ENCODE assay signal across 8 cellular contexts in the genomic region with DNA sequence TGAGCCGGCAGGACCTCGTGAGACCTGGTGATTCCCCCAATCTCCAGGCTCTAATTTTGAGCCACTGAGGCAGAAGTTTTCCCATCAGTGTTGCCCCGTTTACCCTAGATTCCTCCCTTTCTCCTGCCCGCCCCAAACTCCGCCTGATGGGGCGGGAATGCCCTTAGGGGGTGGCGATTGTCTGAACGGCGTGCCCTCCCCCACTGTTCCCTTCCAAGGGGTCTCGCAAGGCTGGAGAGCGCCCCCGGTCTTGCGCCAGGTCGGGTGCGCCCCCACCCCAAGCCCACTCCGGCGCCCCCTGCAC. TPM values are rescaled to one million over a fixed set of nuclear protein-coding genes. Genes with fewer than 3 reads are reported as not detected.
DNase-seq lines count a peak whose midpoint lies in the region; ATAC-seq and TF ChIP-seq lines count a peak whose summit lies in the region.

No MANE protein-coding gene starts in this region.

- TF ChIP-seq CTCF in BJ (IDR thresholded peaks at IDR 0.05; ENCODE audit: insufficient read depth, low read depth, low read length), result no peak

- H3K36me3 ChIP-seq in BJ (ENCODE audit: control insufficient read depth, insufficient read depth, low read length), result no peaks in the 10 kb centered on the region; the same call in 1 of the 2 replicates
- H3K36me3 ChIP-seq in HUES48 (ENCODE audit: control insufficient read depth, insufficient read depth, low read length), result peaks cover 9% of the 10 kb centered on the region
- peaks cover 3% of the 10 kb centered on the region for H3K36me3 ChIP-seq in iPS-18a (ENCODE audit: control insufficient read depth, low read depth, low read length)

- H3K4me3 ChIP-seq in BJ (ENCODE audit: low read depth, low read length) (peak overlapping the region; percentile 83), HUES48 (ENCODE audit: low read depth, low read length) (peak overlapping the region; percentile 99), iPS-18a (ENCODE audit: low read length) (peak overlapping the region; percentile 88)

- DNase-seq in BJ (ENCODE audit: low read depth) (no peak), amygdala (lab: John Stamatoyannopoulos, UW) (peak in 31 of 56 donors; percentile 22 to 82 (median 64)), NCI-H748 treated with DMSO at 0.1 percent for 48 hours (lab: John Stamatoyannopoulos, UW) (no peak), NCI-H748 (lab: John Stamatoyannopoulos, UW; ENCODE audit: unreplicated experiment) (no peak)
- DNase-seq in stimulated activated effector memory CD8-positive, alpha-beta T cell treated with anti-CD3 and anti-CD28 coated beads, Interleukin-12 subunit alpha, Interleukin-12 subunit beta, amount 100 ng/mL, for 72 hours (ENCODE audit: low spot score in 2 of 2), result no peak

- H3K36me3 Mint-ChIP-seq in stimulated activated effector memory CD8-positive, alpha-beta T cell treated with anti-CD3 and anti-CD28 coated beads, Interleukin-12 subunit alpha, Interleukin-12 subunit beta, amount 100 ng/mL, for 72 hours, result peaks cover 10% of the 10 kb centered on the region

- CTCF ChIA-PET in BJ (lab: Yijun Ruan, JAX), result interaction anchor here (0.9 to 1.5 kb wide), 5 partner anchors 10 to 71 kb away, joined by 3 to 6 read pairs (median 4); no protein-coding TSS in a partner anchor

- H3K4me1 ChIP-seq in HUES48 (ENCODE audit: control insufficient read depth, insufficient read depth, low read length) (peaks cover 5% of the 10 kb centered on the region), iPS-18a (ENCODE audit: control insufficient read depth, low read depth, low read length) (peaks cover 3% of the 10 kb centered on the region)

- no peaks in the 10 kb centered on the region for H3K9me3 ChIP-seq in HUES48 (ENCODE audit: control insufficient read depth, insufficient read depth, low read length)
- H3K9me3 ChIP-seq in iPS-18a (ENCODE audit: control insufficient read depth, low read depth, low read length), result no peaks in the 10 kb centered on the region

- POLR2A ChIA-PET in BJ (lab: Charles Lee), result no interaction called here

- H3K27ac ChIP-seq in HUES48 (ENCODE audit: low read depth, low read length), result peak overlapping the region; percentile 91
- H3K27ac ChIP-seq in iPS-18a (ENCODE audit: low read length), result peak overlapping the region; percentile 49

- H3K4me3 Mint-ChIP-seq in stimulated activated effector memory CD8-positive, alpha-beta T cell treated with anti-CD3 and anti-CD28 coated beads, Interleukin-12 subunit alpha, Interleukin-12 subunit beta, amount 100 ng/mL, for 72 hours, result peak overlapping the region; percentile 86

- peak; percentile 29 for ATAC-seq in GM19395 (IDR thresholded peaks at IDR 0.05; ENCODE audit: unreplicated experiment)
- ATAC-seq in stimulated activated effector memory CD8-positive, alpha-beta T cell treated with anti-CD3 and anti-CD28 coated beads, Interleukin-12 subunit alpha, Interleukin-12 subunit beta, amount 100 ng/mL, for 72 hours, result peak; percentile 42

- H3K9ac ChIP-seq in HUES48 (ENCODE audit: low read depth, low read length), result peak overlapping the region; percentile 86
- H3K9ac ChIP-seq in iPS-18a (ENCODE audit: low read length), result peak overlapping the region; percentile 82

- H3K27me3 ChIP-seq in BJ (ENCODE audit: control insufficient read depth, insufficient read depth, low read length) (no peaks in the 10 kb centered on the region), HUES48 (ENCODE audit: control insufficient read depth, insufficient read depth, low read length) (no peaks in the 10 kb centered on the region), iPS-18a (ENCODE audit: control insufficient read depth, insufficient read depth, low read length) (no peaks in the 10 kb centered on the region)

- H3K9me3 Mint-ChIP-seq in stimulated activated effector memory CD8-positive, alpha-beta T cell treated with anti-CD3 and anti-CD28 coated beads, Interleukin-12 subunit alpha, Interleukin-12 subunit beta, amount 100 ng/mL, for 72 hours, result no peaks in the 10 kb centered on the region

- H3K4me1 Mint-ChIP-seq in stimulated activated effector memory CD8-positive, alpha-beta T cell treated with anti-CD3 and anti-CD28 coated beads, Interleukin-12 subunit alpha, Interleukin-12 subunit beta, amount 100 ng/mL, for 72 hours, result peaks cover 9% of the 10 kb centered on the region

- H3K27ac Mint-ChIP-seq in stimulated activated effector memory CD8-positive, alpha-beta T cell treated with anti-CD3 and anti-CD28 coated beads, Interleukin-12 subunit alpha, Interleukin-12 subunit beta, amount 100 ng/mL, for 72 hours, result peak overlapping the region; percentile 87

RNA-seq across cellular contexts. Expression of gene ZFP64, which starts 0.5 kb away (rescaled TPM):
- polyA plus RNA-seq in BJ (2011; rRNA removed), result 20.7 and 29.0 TPM in 2 replicates
- polyA minus RNA-seq in BJ (2011; rRNA and poly(A)+ RNA removed), result 43.8 and 74.6 TPM in 2 replicates

Comparison
In these comparisons a context has a peak if more than half of its experiments do, and no peak if none do; other contexts are left out.
1. DNase-seq: peak in amygdala (31 of 56); none in BJ (single experiment), stimulated activated effector memory CD8-positive, alpha-beta T cell treated with anti-CD3 and anti-CD28 coated beads, Interleukin-12 subunit alpha, Interleukin-12 subunit beta, amount 100 ng/mL, for 72 hours (0 of 2), NCI-H748 treated with DMSO at 0.1 percent for 48 hours (single experiment) and NCI-H748 (single experiment).
2. Peak in every context shown above with its lines, with median percentiles within 50 percentile points of each other: H3K4me3 ChIP-seq.